ENCODE assay signal across 29 cellular contexts in genomic region chr4:69518102-69518501, GRCh38. TPM values are rescaled to one million over a fixed set of nuclear protein-coding genes. Genes with fewer than 3 reads are reported as not detected.
"Had no signal": no experiment of that assay in that cellular context is flagged by ENCODE, and none has a peak within 500 bp of the region (broad histone marks: within the 10 kb centered on the region; RNA-seq: fewer than 3 reads in every experiment).

No MANE protein-coding gene starts in this region.

- H3K9me3 ChIP-seq: gastrocnemius medialis, lower lobe of right lung, sigmoid colon, testis, tibial artery had no signal

- H3K27me3 ChIP-seq: gastrocnemius medialis, heart left ventricle, hepatocyte, neural progenitor cell, right atrium auricular region, sigmoid colon, testis, tibial artery had no signal

- H3K36me3 ChIP-seq: gastrocnemius medialis, heart left ventricle, left ventricle myocardium inferior, lower lobe of right lung, neural progenitor cell, right atrium auricular region, sigmoid colon, tibial artery had no signal

- H3K4me3 ChIP-seq: dorsolateral prefrontal cortex, gastrocnemius medialis, heart left ventricle, hepatocyte, left ventricle myocardium inferior, lower lobe of right lung, mucosa of descending colon, neural progenitor cell, right atrium auricular region, sigmoid colon, testis, tibial artery had no signal

- H3K27ac ChIP-seq: dorsolateral prefrontal cortex, gastrocnemius medialis, heart left ventricle, hepatocyte, left ventricle myocardium inferior, lower lobe of right lung, neural progenitor cell, parathyroid adenoma, right atrium auricular region, sigmoid colon, testis, tibial artery had no signal

- ATAC-seq: esophagus mucosa; gastrocnemius medialis; heart left ventricle; left cardiac atrium; lower lobe of right lung; mucosa of descending colon; natural killer cell treated with Interleukin-12 subunit alpha and Interleukin-12 subunit beta and Interleukin-15 and Interleukin-18, amount 100 ng/mL, for 72 hours; stimulated activated memory B cell treated with anti-CD40 and anti-IgM and Interleukin-4, amounts not matched to agents 10 μg/mL and 1 μg/mL and 100 μg/mL, for 72 hours; stimulated activated naive CD8-positive, alpha-beta T cell treated with anti-CD3 and anti-CD28 coated beads, Interleukin-15, Interleukin-2, amounts not matched to agents 100 U/mL and 50 U/mL, for 24 hours had no signal

- H3K4me1 ChIP-seq: gastrocnemius medialis, heart left ventricle, left ventricle myocardium inferior, lower lobe of right lung, parathyroid adenoma, right atrium auricular region, sigmoid colon, testis, tibial artery had no signal

- DNase-seq: dorsolateral prefrontal cortex; effector CD4-positive, alpha-beta T cell; foreskin fibroblast; gastrocnemius medialis; heart left ventricle; kidney; left cardiac atrium; left ventricle myocardium inferior; lower lobe of right lung; mucosa of descending colon; naive B cell; sigmoid colon; stimulated activated CD4-positive, alpha-beta T cell treated with anti-CD3 and anti-CD28 coated beads, Interleukin-4, amount 100 ng/mL, for 4 hours; stimulated activated naive CD8-positive, alpha-beta T cell treated with anti-CD3 and anti-CD28 coated beads, Interleukin-15, Interleukin-2, amounts not matched to agents 100 U/mL and 50 U/mL, for 24 hours; substantia nigra; testis; tibial artery had no signal

- FAIRE-seq: colon, kidney had no signal

RNA-seq across cellular contexts. Expression of gene UGT2B4, which starts 22.4 kb away (rescaled TPM):
- total RNA-seq: cerebellum; dorsolateral prefrontal cortex; esophagus mucosa; glomerular endothelial cell; kidney; left ventricle myocardium inferior; lower lobe of right lung; mucosa of descending colon; natural killer cell treated with Interleukin-12 subunit alpha and Interleukin-12 subunit beta and Interleukin-15 and Interleukin-18, amount 100 ng/mL, for 72 hours; osteoblast; testis; urinary bladder had no signal
